8 cellular contexts compared by ENCODE assay signal in the genomic region with DNA sequence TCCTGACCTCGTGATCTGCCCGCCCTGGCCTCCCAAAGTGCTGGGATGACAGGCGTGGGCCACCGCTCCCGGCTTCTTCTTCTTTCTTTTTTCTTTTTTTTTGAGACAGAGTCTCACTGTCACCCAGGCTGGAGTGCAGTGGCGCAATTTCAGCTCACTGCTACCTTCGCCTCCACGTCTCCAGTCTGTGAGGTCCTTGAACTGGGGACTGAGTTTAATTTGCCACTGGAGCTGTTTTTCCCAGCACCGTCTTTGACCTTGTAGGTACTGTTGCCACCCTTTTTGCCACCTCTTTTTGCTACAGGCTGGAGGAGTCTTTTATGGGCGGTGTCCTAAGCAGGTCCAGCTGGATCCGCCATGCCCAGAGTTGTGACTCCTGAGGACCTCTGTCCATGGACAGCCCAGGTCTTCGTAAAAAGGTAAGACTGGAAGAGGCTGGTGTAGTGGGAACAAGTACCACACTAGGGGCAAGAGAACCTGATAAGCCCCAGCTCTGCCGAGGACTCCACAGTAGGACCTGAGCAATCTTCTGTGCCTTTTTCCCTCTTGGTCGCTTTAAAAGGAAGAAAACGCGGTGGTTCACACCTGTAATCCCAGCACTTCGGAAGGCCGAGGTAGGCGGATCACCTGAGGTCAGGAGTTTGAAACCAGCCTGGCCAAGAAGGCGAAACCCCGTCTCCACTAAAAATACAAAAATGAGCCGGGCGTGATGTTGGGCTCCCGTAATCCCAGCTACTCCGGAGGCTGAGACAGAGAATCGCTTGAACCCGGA. TPM values are rescaled to one million over a fixed set of nuclear protein-coding genes. Genes with fewer than 3 reads are reported as not detected.
A peak's percentile ranks its signal among the peaks of the same experiment; 100 is the strongest.
DNase-seq lines count a peak whose midpoint lies in the region; TF ChIP-seq lines count a peak whose summit lies in the region.

No MANE protein-coding gene starts in this region.

- peaks cover 39% of the 10 kb centered on the region for H3F3A ChIP-seq in SU-DHL-6 (ENCODE audit: insufficient read depth)

- H3K27ac ChIP-seq in SU-DHL-6 (ENCODE audit: low read depth, low read length): peak overlapping the region; percentile 14; the same call in 1 of the 2 replicates
- peak overlapping the region; percentile 98 for H3K27ac ChIP-seq in tibial artery

- H3K27me3 ChIP-seq in SU-DHL-6 (ENCODE audit: low read length) (no peaks in the 10 kb centered on the region), tibial artery (no peaks in the 10 kb centered on the region)

- peaks cover 0 to 25% (median 6%) of the 10 kb centered on the region in 4 donors for H3K4me1 ChIP-seq in tibial artery

- no peaks in the 10 kb centered on the region for H3K79me2 ChIP-seq in SU-DHL-6 (ENCODE audit: insufficient read depth, low read length)

- no peak overlapping the region for H3K4me3 ChIP-seq in SU-DHL-6 (ENCODE audit: insufficient read depth, low read length, poor library complexity, severe bottlenecking)
- peak overlapping the region; percentile 73 to 86 for H3K4me3 ChIP-seq in tibial artery

- no peak for TF ChIP-seq CTCF in SU-DHL-6 (IDR thresholded peaks at IDR 0.05; ENCODE audit: insufficient read depth, low read length, poor library complexity, severe bottlenecking)
- no peak for TF ChIP-seq CTCF in tibial artery (IDR thresholded peaks at IDR 0.05)

- intact Hi-C loops in tibial artery (cut with DNase I; ENCODE audit: low total_unique reads): no loop called here

- no peaks in the 10 kb centered on the region for H3K9me3 ChIP-seq in SU-DHL-6 (ENCODE audit: insufficient read depth, low read length)
- no peaks in the 10 kb centered on the region for H3K9me3 ChIP-seq in tibial artery

- peak; percentile 78 for DNase-seq in activated effector memory CD4-positive, alpha-beta T cell treated with anti-CD3 and anti-CD28 coated beads, Interleukin-2, amount 50 U/mL, for 16 hours
- DNase-seq in activated effector memory CD4-positive, alpha-beta T cell treated with Interleukin-2 at 50 U/mL for 16 hours: no peak
- peak; percentile 19 for DNase-seq in central memory CD4-positive, alpha-beta T cell
- DNase-seq in mucosa of gallbladder (ENCODE audit: low spot score) (peak; percentile 22), tibial artery (peak in 1 of 2 donors; percentile 69), T-helper 9 cell (no peak), AG20443 (ENCODE audit: low spot score) (no peak)

- H2AFZ ChIP-seq in SU-DHL-6 (ENCODE audit: low read depth, low read length, severe bottlenecking): no peak overlapping the region

- no peaks in the 10 kb centered on the region for H3K9me2 ChIP-seq in SU-DHL-6 (replicated peaks; ENCODE audit: insufficient read depth, low read length)

- peak overlapping the region; percentile 26; the same call in 1 of the 2 replicates for H3K9ac ChIP-seq in SU-DHL-6 (ENCODE audit: low read length)

- no peaks in the 10 kb centered on the region for H4K20me1 ChIP-seq in SU-DHL-6 (ENCODE audit: low read depth, low read length)

- H3K4me2 ChIP-seq in SU-DHL-6 (ENCODE audit: low read depth, low read length, poor library complexity, severe bottlenecking): peak overlapping the region; percentile 73

- H3K36me3 ChIP-seq in SU-DHL-6 (ENCODE audit: low read length) (no peaks in the 10 kb centered on the region), tibial artery (no peaks in the 10 kb centered on the region)

RNA-seq across cellular contexts. Expression of a gene that starts 1.0 kb away (rescaled TPM):
- 5,171 TPM for total RNA-seq in mucosa of gallbladder

RNA-seq across cellular contexts. Expression of a gene that starts 2.3 kb away (rescaled TPM):
- total RNA-seq in mucosa of gallbladder: 1,216 TPM

RNA-seq across cellular contexts. Expression of a gene that starts 11.4 kb away (rescaled TPM):
- 3.8 TPM for total RNA-seq in mucosa of gallbladder

RNA-seq across cellular contexts. Expression of a gene that starts 25.2 kb away (rescaled TPM):
- 119 TPM for total RNA-seq in mucosa of gallbladder

RNA-seq across cellular contexts. Expression of a gene that starts 36.9 kb away (rescaled TPM):
- total RNA-seq in mucosa of gallbladder: 4.7 TPM

Comparison
In these comparisons a context has a peak if more than half of its experiments do, and no peak if none do; other contexts are left out.
1. DNase-seq: peak in activated effector memory CD4-positive, alpha-beta T cell treated with anti-CD3 and anti-CD28 coated beads, Interleukin-2, amount 50 U/mL, for 16 hours (single experiment), central memory CD4-positive, alpha-beta T cell (single experiment) and mucosa of gallbladder (single experiment); none in activated effector memory CD4-positive, alpha-beta T cell treated with Interleukin-2 at 50 U/mL for 16 hours (single experiment), T-helper 9 cell (single experiment) and AG20443 (single experiment).